Comparison of ENCODE assay signal across 10 cellular contexts in the genomic region with DNA sequence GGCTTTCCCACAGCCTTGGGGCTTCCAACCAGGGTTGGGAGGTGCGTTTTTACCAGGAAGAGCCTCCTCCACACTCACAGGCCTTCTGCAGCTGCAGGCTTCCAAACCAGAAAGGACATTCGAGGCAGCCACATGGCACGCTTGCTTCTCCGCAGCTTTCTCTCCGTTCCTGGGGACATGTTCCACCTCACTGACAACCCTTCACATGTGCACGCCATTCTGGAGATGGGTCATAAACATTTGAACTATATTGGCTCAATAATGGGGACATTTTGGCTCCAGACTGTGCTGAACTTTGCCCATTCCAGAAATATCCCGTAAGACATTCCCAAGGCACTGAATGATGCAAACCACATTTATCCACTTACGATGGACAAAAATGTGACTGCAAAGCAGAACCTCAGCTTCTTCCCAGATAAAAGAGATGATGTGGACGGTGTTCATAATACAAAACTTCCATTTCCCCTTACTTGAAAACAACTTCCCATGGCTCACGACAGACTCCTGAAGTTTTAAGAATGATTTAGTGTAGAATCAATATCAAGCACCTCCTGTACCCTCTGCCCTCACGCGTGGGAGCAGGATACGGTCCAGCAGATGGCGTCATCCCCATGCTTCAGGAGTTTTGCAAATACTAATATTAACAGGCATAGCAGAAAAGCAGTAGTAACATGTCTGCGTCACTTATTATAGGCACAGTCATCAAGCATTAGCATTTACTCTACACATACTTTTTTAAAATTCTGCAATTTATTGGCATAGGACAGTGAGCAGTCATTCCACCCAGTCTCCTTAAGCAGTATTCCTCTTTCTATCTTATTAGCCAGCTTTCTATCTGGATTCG. TPM values are rescaled to one million over a fixed set of nuclear protein-coding genes. Genes with fewer than 3 reads are reported as not detected.
DNase-seq lines count a peak whose midpoint lies in the region; ATAC-seq and TF ChIP-seq lines count a peak whose summit lies in the region.
"Had no signal": no experiment of that assay in that cellular context is flagged by ENCODE, and none has a peak within 500 bp of the region (broad histone marks: within the 10 kb centered on the region; RNA-seq: fewer than 3 reads in every experiment).

No MANE protein-coding gene starts in this region.

- no peak overlapping the region for H3K4me3 Mint-ChIP-seq in activated naive CD4-positive, alpha-beta T cell treated with anti-CD3 and anti-CD28 coated beads for 36 hours
- H3K4me3 Mint-ChIP-seq in activated naive CD4-positive, alpha-beta T cell treated with anti-CD3 and anti-CD28 coated beads, Interleukin-2, amount 10 ng/mL, durations not matched to agents 7 days and 5 days = no peak overlapping the region
- H3K4me3 Mint-ChIP-seq in CD14-positive monocyte = no peak overlapping the region
- H3K4me3 Mint-ChIP-seq in CD8-positive, alpha-beta memory T cell = no peak overlapping the region
- H3K4me3 Mint-ChIP-seq: activated T-helper 1 cell treated with anti-CD3 and anti-CD28 coated beads, Interleukin-12 subunit alpha, Interleukin-12 subunit beta, Interleukin-2, Interleukin-4 antibody, amounts not matched to agents 30 ng/mL and 10 ng/mL and 1 ng/mL, durations not matched to agents 14 hours and 24 hours and 36 hours had no signal

- no peaks in the 10 kb centered on the region for H3K4me1 Mint-ChIP-seq in activated naive CD4-positive, alpha-beta T cell treated with anti-CD3 and anti-CD28 coated beads for 36 hours (ENCODE audit: low read depth)
- H3K4me1 Mint-ChIP-seq in activated naive CD4-positive, alpha-beta T cell treated with anti-CD3 and anti-CD28 coated beads, Interleukin-2, amount 10 ng/mL, durations not matched to agents 7 days and 5 days = no peaks in the 10 kb centered on the region
- H3K4me1 Mint-ChIP-seq in CD14-positive monocyte = no peaks in the 10 kb centered on the region
- H3K4me1 Mint-ChIP-seq in CD8-positive, alpha-beta memory T cell = no peaks in the 10 kb centered on the region

- intact Hi-C loops in activated naive CD4-positive, alpha-beta T cell treated with anti-CD3 and anti-CD28 coated beads for 36 hours (cut with micrococcal nuclease) = no loop called here
- intact Hi-C loops in CD14-positive monocyte (cut with micrococcal nuclease) = no loop called here

- POLR2A ChIA-PET in CD8-positive, alpha-beta memory T cell (lab: Charles Lee) = no interaction called here

- no peak overlapping the region for H3K4me3 ChIP-seq in right atrium auricular region
- H3K4me3 ChIP-seq in upper lobe of left lung = no peak overlapping the region
- H3K4me3 ChIP-seq in CD8-positive, alpha-beta memory T cell (ENCODE audit: low read length) = no peak overlapping the region
- H3K4me3 ChIP-seq: thoracic aorta had no signal

- no peaks in the 10 kb centered on the region for H3K36me3 Mint-ChIP-seq in activated naive CD4-positive, alpha-beta T cell treated with anti-CD3 and anti-CD28 coated beads for 36 hours (ENCODE audit: low read depth)
- H3K36me3 Mint-ChIP-seq in activated naive CD4-positive, alpha-beta T cell treated with anti-CD3 and anti-CD28 coated beads, Interleukin-2, amount 10 ng/mL, durations not matched to agents 7 days and 5 days = no peaks in the 10 kb centered on the region
- no peaks in the 10 kb centered on the region for H3K36me3 Mint-ChIP-seq in CD14-positive monocyte
- peaks cover 0 to 1% (median 0%) of the 10 kb centered on the region in 3 donors for H3K36me3 Mint-ChIP-seq in CD8-positive, alpha-beta memory T cell

- DNase-seq in activated naive CD4-positive, alpha-beta T cell treated with anti-CD3 and anti-CD28 coated beads for 36 hours = peak; percentile 30
- no peak for DNase-seq in activated naive CD4-positive, alpha-beta T cell treated with anti-CD3 and anti-CD28 coated beads, Interleukin-2, amount 10 ng/mL, durations not matched to agents 7 days and 5 days
- DNase-seq in UCSD-AML1 (lab: John Stamatoyannopoulos, UW; ENCODE audit: unreplicated experiment) = peak; percentile 15
- no peak for DNase-seq in right atrium auricular region (ENCODE audit: low spot score)
- no peak for DNase-seq in upper lobe of left lung
- DNase-seq in CD14-positive monocyte (ENCODE audit: low spot score) = no peak
- DNase-seq in CD8-positive, alpha-beta memory T cell = no peak
- DNase-seq in HPDE6-E6E7 (ENCODE audit: extremely low spot score) = no peak

- H3K27me3 Mint-ChIP-seq in activated naive CD4-positive, alpha-beta T cell treated with anti-CD3 and anti-CD28 coated beads for 36 hours (ENCODE audit: low read depth) = peaks cover 51% of the 10 kb centered on the region
- peaks cover 48% of the 10 kb centered on the region for H3K27me3 Mint-ChIP-seq in activated naive CD4-positive, alpha-beta T cell treated with anti-CD3 and anti-CD28 coated beads, Interleukin-2, amount 10 ng/mL, durations not matched to agents 7 days and 5 days
- H3K27me3 Mint-ChIP-seq in CD14-positive monocyte (ENCODE audit: low read depth in 3 of 3) = peaks cover 22 to 38% (median 29%) of the 10 kb centered on the region in 3 donors
- peaks cover 45 to 60% of the 10 kb centered on the region in 2 donors for H3K27me3 Mint-ChIP-seq in CD8-positive, alpha-beta memory T cell

- no peak overlapping the region for H3K27ac Mint-ChIP-seq in activated naive CD4-positive, alpha-beta T cell treated with anti-CD3 and anti-CD28 coated beads for 36 hours
- no peak overlapping the region for H3K27ac Mint-ChIP-seq in activated naive CD4-positive, alpha-beta T cell treated with anti-CD3 and anti-CD28 coated beads, Interleukin-2, amount 10 ng/mL, durations not matched to agents 7 days and 5 days
- no peak overlapping the region for H3K27ac Mint-ChIP-seq in CD14-positive monocyte
- no peak overlapping the region for H3K27ac Mint-ChIP-seq in CD8-positive, alpha-beta memory T cell
- H3K27ac Mint-ChIP-seq: activated T-helper 1 cell treated with anti-CD3 and anti-CD28 coated beads, Interleukin-12 subunit alpha, Interleukin-12 subunit beta, Interleukin-2, Interleukin-4 antibody, amounts not matched to agents 30 ng/mL and 10 ng/mL and 1 ng/mL, durations not matched to agents 14 hours and 24 hours and 36 hours had no signal

- H3K9me3 ChIP-seq in right atrium auricular region (no peaks in the 10 kb centered on the region), upper lobe of left lung (no peaks in the 10 kb centered on the region)
- no peaks in the 10 kb centered on the region for H3K9me3 ChIP-seq in CD8-positive, alpha-beta memory T cell (ENCODE audit: low read length)
- H3K9me3 ChIP-seq: thoracic aorta had no signal

- H3K36me3 ChIP-seq in right atrium auricular region (no peaks in the 10 kb centered on the region), upper lobe of left lung (no peaks in the 10 kb centered on the region)
- no peaks in the 10 kb centered on the region for H3K36me3 ChIP-seq in CD8-positive, alpha-beta memory T cell (ENCODE audit: insufficient read depth, low read length)
- H3K36me3 ChIP-seq: thoracic aorta had no signal

- H3K4me1 ChIP-seq in right atrium auricular region (no peaks in the 10 kb centered on the region), upper lobe of left lung (no peaks in the 10 kb centered on the region)
- H3K4me1 ChIP-seq in CD8-positive, alpha-beta memory T cell (ENCODE audit: insufficient read depth, low read length) = no peaks in the 10 kb centered on the region

- H3K9me3 Mint-ChIP-seq in activated naive CD4-positive, alpha-beta T cell treated with anti-CD3 and anti-CD28 coated beads for 36 hours = no peaks in the 10 kb centered on the region
- H3K9me3 Mint-ChIP-seq in activated naive CD4-positive, alpha-beta T cell treated with anti-CD3 and anti-CD28 coated beads, Interleukin-2, amount 10 ng/mL, durations not matched to agents 7 days and 5 days = no peaks in the 10 kb centered on the region
- H3K9me3 Mint-ChIP-seq in CD14-positive monocyte = peaks cover 0 to 2% (median 0%) of the 10 kb centered on the region in 7 donors
- peaks cover 0 to 6% (median 0%) of the 10 kb centered on the region in 5 donors for H3K9me3 Mint-ChIP-seq in CD8-positive, alpha-beta memory T cell
- H3K9me3 Mint-ChIP-seq: activated T-helper 1 cell treated with anti-CD3 and anti-CD28 coated beads, Interleukin-12 subunit alpha, Interleukin-12 subunit beta, Interleukin-2, Interleukin-4 antibody, amounts not matched to agents 30 ng/mL and 10 ng/mL and 1 ng/mL, durations not matched to agents 14 hours and 24 hours and 36 hours had no signal

- H3K27ac ChIP-seq in right atrium auricular region = no peak overlapping the region
- H3K27ac ChIP-seq in upper lobe of left lung = peak overlapping the region; percentile 37 to 77 (median 68)
- no peak overlapping the region for H3K27ac ChIP-seq in CD8-positive, alpha-beta memory T cell (ENCODE audit: low read depth, low read length)
- H3K27ac ChIP-seq: thoracic aorta had no signal

- TF ChIP-seq POLR2A in upper lobe of left lung (IDR thresholded peaks at IDR 0.05) = no peak

- peak; percentile 56 to 80 for ATAC-seq in upper lobe of left lung (ENCODE audit: low FRiP score in 2 of 2)

- peak in 2 of 4 donors; percentile 48 to 51 for TF ChIP-seq EP300 in upper lobe of left lung (IDR thresholded peaks at IDR 0.05)

- CTCF ChIA-PET in activated naive CD4-positive, alpha-beta T cell treated with anti-CD3 and anti-CD28 coated beads for 36 hours (lab: Charles Lee) = interaction anchor here (1.0 kb wide), 1 partner anchor 33 kb away, joined by 6 read pairs; no protein-coding TSS in a partner anchor
- CTCF ChIA-PET in activated naive CD4-positive, alpha-beta T cell treated with anti-CD3 and anti-CD28 coated beads, Interleukin-2, amount 10 ng/mL, durations not matched to agents 7 days and 5 days (lab: Charles Lee) = no interaction called here
- CTCF ChIA-PET in CD8-positive, alpha-beta memory T cell (lab: Charles Lee) = no interaction called here

- WGBS in upper lobe of left lung, 2 donors = 60 to 64% methylated on average over 16 of the region's 16 CpGs

- TF ChIP-seq CTCF in right atrium auricular region (IDR thresholded peaks at IDR 0.05) = peak; percentile 11 to 34
- TF ChIP-seq CTCF in upper lobe of left lung (IDR thresholded peaks at IDR 0.05) = no peak
- TF ChIP-seq CTCF in CD14-positive monocyte (IDR thresholded peaks at IDR 0.05) = no peak

- H3K27me3 ChIP-seq in right atrium auricular region = no peaks in the 10 kb centered on the region
- no peaks in the 10 kb centered on the region for H3K27me3 ChIP-seq in upper lobe of left lung
- no peaks in the 10 kb centered on the region for H3K27me3 ChIP-seq in CD8-positive, alpha-beta memory T cell (ENCODE audit: insufficient read depth, low read length, poor library complexity, severe bottlenecking)

RNA-seq across cellular contexts. Expression of a gene that starts 25.4 kb away (rescaled TPM):
- total RNA-seq in activated naive CD4-positive, alpha-beta T cell treated with anti-CD3 and anti-CD28 coated beads for 36 hours = not detected
- total RNA-seq in right atrium auricular region (under 1 TPM in 1 of 2 donors, not detected in 1; 0.55 TPM), upper lobe of left lung (10 to 100 TPM in 2 of 6 donors, 1 to 10 TPM in 4; 5.5 to 17.7 (median 8.8) TPM)
- not detected for polyA plus RNA-seq in CD14-positive monocyte
- not detected for total RNA-seq in CD8-positive, alpha-beta memory T cell
- not detected for polyA plus RNA-seq in CD8-positive, alpha-beta memory T cell
- total RNA-seq: activated T-helper 1 cell treated with anti-CD3 and anti-CD28 coated beads, Interleukin-12 subunit alpha, Interleukin-12 subunit beta, Interleukin-2, Interleukin-4 antibody, amounts not matched to agents 30 ng/mL and 10 ng/mL and 1 ng/mL, durations not matched to agents 14 hours and 24 hours and 36 hours had no signal

RNA-seq across cellular contexts. Expression of a gene that starts 52.1 kb away (rescaled TPM):
- total RNA-seq in activated naive CD4-positive, alpha-beta T cell treated with anti-CD3 and anti-CD28 coated beads for 36 hours = not detected
- total RNA-seq in right atrium auricular region (not detected), upper lobe of left lung (10 to 100 TPM in 3 of 6 donors, 1 to 10 TPM in 3; 3.9 to 15.4 (median 10.3) TPM)
- polyA plus RNA-seq in CD14-positive monocyte = not detected
- total RNA-seq in CD8-positive, alpha-beta memory T cell = not detected
- not detected for polyA plus RNA-seq in CD8-positive, alpha-beta memory T cell
- total RNA-seq: activated T-helper 1 cell treated with anti-CD3 and anti-CD28 coated beads, Interleukin-12 subunit alpha, Interleukin-12 subunit beta, Interleukin-2, Interleukin-4 antibody, amounts not matched to agents 30 ng/mL and 10 ng/mL and 1 ng/mL, durations not matched to agents 14 hours and 24 hours and 36 hours had no signal

Comparison
In these comparisons a context has a peak if more than half of its experiments do, and no peak if none do; other contexts are left out.
1. DNase-seq: peak in activated naive CD4-positive, alpha-beta T cell treated with anti-CD3 and anti-CD28 coated beads for 36 hours (single experiment) and UCSD-AML1 (single experiment); none in activated naive CD4-positive, alpha-beta T cell treated with anti-CD3 and anti-CD28 coated beads, Interleukin-2, amount 10 ng/mL, durations not matched to agents 7 days and 5 days (single experiment), right atrium auricular region (single experiment), upper lobe of left lung (0 of 2), CD14-positive monocyte (single experiment), CD8-positive, alpha-beta memory T cell (0 of 5) and HPDE6-E6E7 (single experiment).
2. H3K27ac ChIP-seq: peak in upper lobe of left lung (4 of 4); none in right atrium auricular region (0 of 2) and CD8-positive, alpha-beta memory T cell (single experiment).
3. CTCF ChIP-seq: peak in right atrium auricular region (2 of 2); none in upper lobe of left lung (0 of 6) and CD14-positive monocyte (single experiment).
4. RNA of a gene that starts 25.4 kb away (total RNA-seq): 5.5 to 17.7 TPM in upper lobe of left lung; 0.55 TPM in right atrium auricular region, not detected in activated naive CD4-positive, alpha-beta T cell treated with anti-CD3 and anti-CD28 coated beads for 36 hours and not detected in CD8-positive, alpha-beta memory T cell; every median in the first group is over 4 times any median in the second.
5. RNA of a gene that starts 52.1 kb away (total RNA-seq): 3.9 to 15.4 TPM in upper lobe of left lung; not detected in activated naive CD4-positive, alpha-beta T cell treated with anti-CD3 and anti-CD28 coated beads for 36 hours, not detected in right atrium auricular region and not detected in CD8-positive, alpha-beta memory T cell; every median in the first group is over 4 times any median in the second.